In genomic region chr3:136928240-136928639, GRCh38 we compare ENCODE assay signal across 35 cellular contexts. TPM values are rescaled to one million over a fixed set of nuclear protein-coding genes. Genes with fewer than 3 reads are reported as not detected.
DNase-seq lines count a peak whose midpoint lies in the region; ATAC-seq and TF ChIP-seq lines count a peak whose summit lies in the region.
"Had no signal": no experiment of that assay in that cellular context is flagged by ENCODE, and none has a peak within 500 bp of the region (broad histone marks: within the 10 kb centered on the region; RNA-seq: fewer than 3 reads in every experiment).

No MANE protein-coding gene starts in this region.

- H3K27me3 Mint-ChIP-seq in CD8-positive, alpha-beta memory T cell, result no peaks in the 10 kb centered on the region
- H3K27me3 Mint-ChIP-seq in natural killer cell treated with Interleukin-12 subunit alpha and Interleukin-12 subunit beta and Interleukin-15 and Interleukin-18, amount 100 ng/mL, for 72 hours, result no peaks in the 10 kb centered on the region
- H3K27me3 Mint-ChIP-seq in naive thymus-derived CD4-positive, alpha-beta T cell, result no peaks in the 10 kb centered on the region
- H3K27me3 Mint-ChIP-seq: dendritic cell treated with granulocyte-macrophage colony-stimulating factor and Interleukin-4, amounts not matched to agents 40 ng/mL and 50 ng/mL, for 4 days; naive B cell; T-cell had no signal

- H3K9me3 ChIP-seq in CD8-positive, alpha-beta memory T cell (ENCODE audit: low read length), result no peaks in the 10 kb centered on the region
- H3K9me3 ChIP-seq in RWPE2 (ENCODE audit: severe bottlenecking), result no peaks in the 10 kb centered on the region
- H3K9me3 ChIP-seq in naive thymus-derived CD4-positive, alpha-beta T cell (ENCODE audit: control insufficient read depth in 2 of 3, low read length in 3 of 3), result no peaks in the 10 kb centered on the region
- H3K9me3 ChIP-seq: esophagus muscularis mucosa, lower lobe of right lung, prostate gland, suprapubic skin, upper lobe of right lung had no signal

- no peak for TF ChIP-seq CTCF in RWPE2 (IDR thresholded peaks at IDR 0.05; ENCODE audit: poor library complexity, severe bottlenecking)

- intact Hi-C loops in naive thymus-derived CD4-positive, alpha-beta T cell (cut with micrococcal nuclease), result no loop called here

- H3K4me3 ChIP-seq in CD8-positive, alpha-beta memory T cell (ENCODE audit: low read length), result no peak overlapping the region
- no peak overlapping the region for H3K4me3 ChIP-seq in RWPE2 (ENCODE audit: severe bottlenecking)
- H3K4me3 ChIP-seq in naive thymus-derived CD4-positive, alpha-beta T cell (ENCODE audit: low read length), result no peak overlapping the region
- H3K4me3 ChIP-seq: esophagus muscularis mucosa, K562, lower lobe of right lung, prostate gland, suprapubic skin, upper lobe of right lung had no signal

- H3K27me3 ChIP-seq in CD8-positive, alpha-beta memory T cell (ENCODE audit: insufficient read depth, low read length, poor library complexity, severe bottlenecking), result no peaks in the 10 kb centered on the region
- H3K27me3 ChIP-seq in RWPE2 (ENCODE audit: insufficient read depth, poor library complexity, severe bottlenecking), result no peaks in the 10 kb centered on the region
- no peaks in the 10 kb centered on the region for H3K27me3 ChIP-seq in naive thymus-derived CD4-positive, alpha-beta T cell (ENCODE audit: control insufficient read depth in 2 of 2, insufficient read depth in 2 of 2, low read length in 2 of 2)
- H3K27me3 ChIP-seq: esophagus muscularis mucosa, suprapubic skin, upper lobe of right lung had no signal

- H3K36me3 Mint-ChIP-seq in CD8-positive, alpha-beta memory T cell, result peaks cover 14 to 30% (median 17%) of the 10 kb centered on the region in 3 donors
- peaks cover 4% of the 10 kb centered on the region for H3K36me3 Mint-ChIP-seq in natural killer cell treated with Interleukin-12 subunit alpha and Interleukin-12 subunit beta and Interleukin-15 and Interleukin-18, amount 100 ng/mL, for 72 hours
- H3K36me3 Mint-ChIP-seq in naive thymus-derived CD4-positive, alpha-beta T cell, result peaks cover 7 to 41% (median 28%) of the 10 kb centered on the region in 5 donors

- peak overlapping the region in 5 of 8 donors; percentile 9 to 52 (median 38) for H3K27ac Mint-ChIP-seq in CD8-positive, alpha-beta memory T cell
- H3K27ac Mint-ChIP-seq in natural killer cell treated with Interleukin-12 subunit alpha and Interleukin-12 subunit beta and Interleukin-15 and Interleukin-18, amount 100 ng/mL, for 72 hours, result peak overlapping the region; percentile 35 to 76
- H3K27ac Mint-ChIP-seq in naive thymus-derived CD4-positive, alpha-beta T cell, result peak overlapping the region in 3 of 9 donors; percentile 7 to 31 (median 18)
- H3K27ac Mint-ChIP-seq: endodermal cell, T-cell had no signal

- ATAC-seq in activated CD4-positive, CD25-positive, alpha-beta regulatory T cell treated with anti-CD3 and anti-CD28 coated beads, Interleukin-2, amount 50 U/mL, for 24 hours, result peak; percentile 55 to 66
- ATAC-seq in RWPE2 (ENCODE audit: low read depth) (no peak), esophagus mucosa (no peak)
- peak; percentile 77 to 85 for ATAC-seq in natural killer cell treated with Interleukin-12 subunit alpha and Interleukin-12 subunit beta and Interleukin-15 and Interleukin-18, amount 100 ng/mL, for 72 hours
- ATAC-seq in naive thymus-derived CD4-positive, alpha-beta T cell, result no peak
- ATAC-seq: K562, lower lobe of right lung, sciatic nerve, T-cell, upper lobe of right lung had no signal

- CTCF ChIA-PET in CD8-positive, alpha-beta memory T cell (lab: Charles Lee), result no interaction called here
- CTCF ChIA-PET in naive thymus-derived CD4-positive, alpha-beta T cell (lab: Charles Lee), result no interaction called here

- no peaks in the 10 kb centered on the region for H3K36me3 ChIP-seq in CD8-positive, alpha-beta memory T cell (ENCODE audit: insufficient read depth, low read length)
- peaks cover 20% of the 10 kb centered on the region for H3K36me3 ChIP-seq in RWPE2 (ENCODE audit: low read depth)
- H3K36me3 ChIP-seq in naive thymus-derived CD4-positive, alpha-beta T cell (ENCODE audit: control insufficient read depth in 2 of 3, insufficient read depth in 3 of 3, low read length in 3 of 3), result peaks cover 0 to 4% (median 3%) of the 10 kb centered on the region in 3 experiments
- H3K36me3 ChIP-seq: lower lobe of right lung, prostate gland, upper lobe of right lung had no signal

- H3K9me3 Mint-ChIP-seq in CD8-positive, alpha-beta memory T cell, result no peaks in the 10 kb centered on the region
- H3K9me3 Mint-ChIP-seq in natural killer cell treated with Interleukin-12 subunit alpha and Interleukin-12 subunit beta and Interleukin-15 and Interleukin-18, amount 100 ng/mL, for 72 hours, result no peaks in the 10 kb centered on the region
- H3K9me3 Mint-ChIP-seq in naive thymus-derived CD4-positive, alpha-beta T cell, result no peaks in the 10 kb centered on the region
- H3K9me3 Mint-ChIP-seq: dendritic cell treated with granulocyte-macrophage colony-stimulating factor and Interleukin-4, amounts not matched to agents 40 ng/mL and 50 ng/mL, for 4 days; endodermal cell; naive B cell; T-cell had no signal

- no peak for DNase-seq in activated CD4-positive, CD25-positive, alpha-beta regulatory T cell treated with anti-CD3 and anti-CD28 coated beads, Interleukin-2, amount 50 U/mL, for 72 hours
- DNase-seq in CD8-positive, alpha-beta memory T cell, result no peak
- DNase-seq in RWPE2 (ENCODE audit: low spot score), result no peak
- no peak for DNase-seq in natural killer cell treated with Interleukin-12 subunit alpha and Interleukin-12 subunit beta and Interleukin-15 and Interleukin-18, amount 100 ng/mL, for 72 hours (ENCODE audit: low spot score)
- DNase-seq in naive thymus-derived CD4-positive, alpha-beta T cell, result no peak
- no peak for DNase-seq in stimulated activated CD4-positive, alpha-beta T cell treated with anti-CD3 and anti-CD28 coated beads, Interleukin-15, amount 100 ng/mL, for 24 hours
- DNase-seq: 8988T; activated CD4-positive, CD25-positive, alpha-beta regulatory T cell; activated gamma-delta T cell treated with Interleukin-2 at 50 U/mL for 16 hours; central memory CD4-positive, alpha-beta T cell; endodermal cell; foreskin fibroblast; head of caudate nucleus; kidney glomerular epithelial cell; lower lobe of right lung; midbrain; naive B cell; NCI-H1092; NCI-H1694 treated with DMSO at 0.1 percent for 48 hours; NCI-H446 treated with DMSO at 0.1 percent for 48 hours; NCI-H82; nucleus accumbens; RPMI8226; stimulated activated CD4-positive, alpha-beta T cell treated with anti-CD3 and anti-CD28 coated beads, Interleukin-4, amount 100 ng/mL, for 24 hours; T-cell; upper lobe of right lung had no signal

- H3K4me3 Mint-ChIP-seq in CD8-positive, alpha-beta memory T cell, result no peak overlapping the region
- no peak overlapping the region for H3K4me3 Mint-ChIP-seq in natural killer cell treated with Interleukin-12 subunit alpha and Interleukin-12 subunit beta and Interleukin-15 and Interleukin-18, amount 100 ng/mL, for 72 hours
- H3K4me3 Mint-ChIP-seq in naive thymus-derived CD4-positive, alpha-beta T cell, result peak overlapping the region in 1 of 10 donors; percentile 36
- H3K4me3 Mint-ChIP-seq: dendritic cell treated with granulocyte-macrophage colony-stimulating factor and Interleukin-4, amounts not matched to agents 40 ng/mL and 50 ng/mL, for 4 days; endodermal cell; T-cell had no signal

- no peak overlapping the region for H3K27ac ChIP-seq in CD8-positive, alpha-beta memory T cell (ENCODE audit: low read depth, low read length)
- H3K27ac ChIP-seq in RWPE2 (ENCODE audit: poor library complexity, severe bottlenecking), result peak overlapping the region; percentile 61
- H3K27ac ChIP-seq in naive thymus-derived CD4-positive, alpha-beta T cell (ENCODE audit: low read depth, low read length), result no peak overlapping the region
- H3K27ac ChIP-seq: C4-2B, esophagus muscularis mucosa, lower lobe of right lung, prostate gland, suprapubic skin, upper lobe of right lung had no signal

- H3K4me1 ChIP-seq in CD8-positive, alpha-beta memory T cell (ENCODE audit: insufficient read depth, low read length), result peaks cover 31% of the 10 kb centered on the region
- peaks cover 33% of the 10 kb centered on the region for H3K4me1 ChIP-seq in RWPE2 (ENCODE audit: insufficient read depth, poor library complexity, severe bottlenecking)
- H3K4me1 ChIP-seq in naive thymus-derived CD4-positive, alpha-beta T cell (ENCODE audit: control insufficient read depth in 2 of 2, insufficient read depth in 2 of 2, low read length in 2 of 2), result peaks cover 17 to 30% of the 10 kb centered on the region in 2 donors
- H3K4me1 ChIP-seq: prostate gland had no signal

- POLR2A ChIA-PET in CD8-positive, alpha-beta memory T cell (lab: Charles Lee), result interaction anchor here (0.7 kb wide), 1 partner anchor 634 kb away, joined by 5 read pairs; no protein-coding TSS in a partner anchor
- POLR2A ChIA-PET in naive thymus-derived CD4-positive, alpha-beta T cell (lab: Charles Lee), result no interaction called here

- H3K4me1 Mint-ChIP-seq in CD8-positive, alpha-beta memory T cell, result peaks cover 61 to 85% (median 77%) of the 10 kb centered on the region in 3 donors
- H3K4me1 Mint-ChIP-seq in natural killer cell treated with Interleukin-12 subunit alpha and Interleukin-12 subunit beta and Interleukin-15 and Interleukin-18, amount 100 ng/mL, for 72 hours (ENCODE audit: low read depth in 2 of 2), result peaks cover 45 to 48% of the 10 kb centered on the region in 2 donors
- peaks cover 34 to 83% (median 75%) of the 10 kb centered on the region in 7 donors for H3K4me1 Mint-ChIP-seq in naive thymus-derived CD4-positive, alpha-beta T cell
- H3K4me1 Mint-ChIP-seq: endodermal cell had no signal

RNA-seq across cellular contexts. Expression of gene IL20RB, which starts 29.5 kb away (rescaled TPM):
- under 1 TPM; 0.71 to 0.96 TPM for total RNA-seq in CD8-positive, alpha-beta memory T cell
- polyA plus RNA-seq in CD8-positive, alpha-beta memory T cell, result 0.45 TPM
- total RNA-seq in natural killer cell treated with Interleukin-12 subunit alpha and Interleukin-12 subunit beta and Interleukin-15 and Interleukin-18, amount 100 ng/mL, for 72 hours, result 1 to 10 TPM; 3.4 to 8.7 TPM
- total RNA-seq in esophagus mucosa, result 94.7 TPM
- total RNA-seq in naive thymus-derived CD4-positive, alpha-beta T cell, result 1 to 10 TPM; 1.7 to 3.5 (median 2.4) TPM
- polyA plus RNA-seq in naive thymus-derived CD4-positive, alpha-beta T cell, result under 1 TPM in 1 of 2 donors, not detected in 1; 0.33 TPM

Comparison
In these comparisons a context has a peak if more than half of its experiments do, and no peak if none do; other contexts are left out.
1. ATAC-seq: peak in activated CD4-positive, CD25-positive, alpha-beta regulatory T cell treated with anti-CD3 and anti-CD28 coated beads, Interleukin-2, amount 50 U/mL, for 24 hours (2 of 2) and natural killer cell treated with Interleukin-12 subunit alpha and Interleukin-12 subunit beta and Interleukin-15 and Interleukin-18, amount 100 ng/mL, for 72 hours (2 of 2); none in RWPE2 (single experiment), esophagus mucosa (single experiment) and naive thymus-derived CD4-positive, alpha-beta T cell (single experiment).